16 cellular contexts compared by ENCODE assay signal in genomic region chr15:44207643-44208042, GRCh38. TPM values are rescaled to one million over a fixed set of nuclear protein-coding genes. Genes with fewer than 3 reads are reported as not detected.
DNase-seq lines count a peak whose midpoint lies in the region; ATAC-seq, FAIRE-seq and TF ChIP-seq lines count a peak whose summit lies in the region.
"Had no signal": no experiment of that assay in that cellular context is flagged by ENCODE, and none has a peak within 500 bp of the region (broad histone marks: within the 10 kb centered on the region; RNA-seq: fewer than 3 reads in every experiment).

No MANE protein-coding gene starts in this region.

- H3K27ac Mint-ChIP-seq in Caco-2 (ENCODE audit: unreplicated experiment), result no peak overlapping the region
- H3K27ac Mint-ChIP-seq in CD4-positive, alpha-beta T cell, result no peak overlapping the region
- H3K27ac Mint-ChIP-seq: CD4-positive, CD25-positive, alpha-beta regulatory T cell; immature natural killer cell had no signal

- no peaks in the 10 kb centered on the region for H3K27me3 Mint-ChIP-seq in Caco-2 (ENCODE audit: insufficient read depth, unreplicated experiment)
- H3K27me3 Mint-ChIP-seq in CD4-positive, alpha-beta T cell, result peaks cover 20% of the 10 kb centered on the region

- no peaks in the 10 kb centered on the region for H3K9me3 Mint-ChIP-seq in Caco-2 (ENCODE audit: unreplicated experiment)
- H3K9me3 Mint-ChIP-seq in CD4-positive, alpha-beta T cell, result no peaks in the 10 kb centered on the region
- H3K9me3 Mint-ChIP-seq: CD4-positive, CD25-positive, alpha-beta regulatory T cell; immature natural killer cell had no signal

- no peak overlapping the region for H3K4me3 Mint-ChIP-seq in Caco-2 (ENCODE audit: unreplicated experiment)
- H3K4me3 Mint-ChIP-seq in CD4-positive, alpha-beta T cell, result no peak overlapping the region
- H3K4me3 Mint-ChIP-seq: CD4-positive, CD25-positive, alpha-beta regulatory T cell; immature natural killer cell had no signal

- intact Hi-C loops in Caco-2 (cut with micrococcal nuclease; ENCODE audit: unreplicated experiment), result no loop called here
- intact Hi-C loops in CD4-positive, alpha-beta T cell (cut with DNase I, micrococcal nuclease), result no loop called here

- FAIRE-seq in GM19239 (lab: Jason Lieb, UNC), result no peak

- DNase-seq in AG20443 (ENCODE audit: low spot score) (peak; percentile 61), M059J (ENCODE audit: low read depth) (peak; percentile 87), cardiac fibroblast (ENCODE audit: low read depth in 2 of 2) (peak; percentile 71 to 81), myocyte (ENCODE audit: low read depth) (peak; percentile 55), GM19239 (ENCODE audit: insufficient read length, low spot score) (no peak), Caco-2 (no peak)
- no peak for DNase-seq in CD4-positive, alpha-beta T cell
- DNase-seq: activated CD4-positive, alpha-beta T cell treated with anti-CD3 and anti-CD28 coated beads, Interleukin-2, amount 50 U/mL, for 1 hour; CD4-positive, CD25-positive, alpha-beta regulatory T cell; erythroblast; immature natural killer cell; retina; stimulated activated CD4-positive, alpha-beta T cell treated with anti-CD3 and anti-CD28 coated beads, Interleukin-4, amount 100 ng/mL, for 1 hour; stimulated activated naive CD4-positive, alpha-beta T cell had no signal

- peaks cover 5% of the 10 kb centered on the region; the same call in 1 of the 2 replicates for H3K4me1 ChIP-seq in Caco-2

- H3K27ac ChIP-seq in CD4-positive, alpha-beta T cell (ENCODE audit: low read depth, low read length), result no peak overlapping the region

- no peaks in the 10 kb centered on the region for H3K9me3 ChIP-seq in Caco-2
- H3K9me3 ChIP-seq in CD4-positive, alpha-beta T cell (ENCODE audit: control insufficient read depth, low read length), result no peaks in the 10 kb centered on the region

- H3K36me3 Mint-ChIP-seq in Caco-2 (ENCODE audit: insufficient read depth, unreplicated experiment), result no peaks in the 10 kb centered on the region
- no peaks in the 10 kb centered on the region for H3K36me3 Mint-ChIP-seq in CD4-positive, alpha-beta T cell (ENCODE audit: low read depth)
- H3K36me3 Mint-ChIP-seq: CD4-positive, CD25-positive, alpha-beta regulatory T cell; immature natural killer cell had no signal

- no peak for ATAC-seq in CD4-positive, alpha-beta T cell (ENCODE audit: poor library complexity)
- no peak for ATAC-seq in activated CD4-positive, CD25-positive, alpha-beta regulatory T cell treated with anti-CD3 and anti-CD28 coated beads, Interleukin-2, amount 50 U/mL, for 24 hours

- POLR2A ChIA-PET in Caco-2 (lab: Charles Lee), result interaction anchor here (0.6 kb wide), 1 partner anchor 16 kb away, joined by 6 read pairs; no protein-coding TSS in a partner anchor
- POLR2A ChIA-PET in CD4-positive, alpha-beta T cell (lab: Charles Lee), result no interaction called here

- BruUV-seq in Caco-2 (replicated peaks; lab: Mats Ljungman, UMichigan), result no TSS peak

- CTCF ChIA-PET in Caco-2 (lab: Charles Lee), result no interaction called here
- CTCF ChIA-PET in CD4-positive, alpha-beta T cell (lab: Charles Lee), result interaction anchor here (0.7 kb wide), 1 partner anchor 391 kb away, joined by 4 read pairs; no protein-coding TSS in a partner anchor

- H3K4me3 ChIP-seq in cardiac fibroblast (replicated peaks in 1 of 2; ENCODE audit: low read depth in 2 of 2, low read length in 2 of 2) (no peak overlapping the region), Caco-2 (ENCODE audit: low read depth, low read length) (no peak overlapping the region)

- no peak for TF ChIP-seq CTCF in cardiac fibroblast (IDR thresholded peaks at IDR 0.05; ENCODE audit: low read depth, low read length)
- no peak for TF ChIP-seq CTCF in Caco-2 (IDR thresholded peaks at IDR 0.05; ENCODE audit: insufficient read depth in 1 of 2, low read depth in 1 of 2, low read length in 1 of 2, severe bottlenecking in 1 of 2, unreplicated experiment in 1 of 2)
- no peak for TF ChIP-seq CTCF in CD4-positive, alpha-beta T cell (IDR thresholded peaks at IDR 0.05)

- H3K4me1 Mint-ChIP-seq in Caco-2 (ENCODE audit: low read depth, unreplicated experiment), result no peaks in the 10 kb centered on the region
- no peaks in the 10 kb centered on the region for H3K4me1 Mint-ChIP-seq in CD4-positive, alpha-beta T cell (ENCODE audit: low read depth)
- H3K4me1 Mint-ChIP-seq: CD4-positive, CD25-positive, alpha-beta regulatory T cell; immature natural killer cell had no signal

- no peaks in the 10 kb centered on the region for H3K27me3 ChIP-seq in Caco-2 (replicated peaks; ENCODE audit: control insufficient read depth, insufficient read depth, low read length)
- H3K27me3 ChIP-seq in CD4-positive, alpha-beta T cell (ENCODE audit: control insufficient read depth, insufficient read depth, low read length), result peaks cover 23% of the 10 kb centered on the region

- H3K36me3 ChIP-seq in Caco-2 (ENCODE audit: control insufficient read depth, insufficient read depth, low read length), result no peaks in the 10 kb centered on the region

RNA-seq across cellular contexts. Expression of gene FRMD5, which starts 12.6 kb away (rescaled TPM):
- 4.1 and 9.7 TPM in 2 replicates for total RNA-seq in M059J (2014; rRNA removed; shearing (Covaris generic))
- total RNA-seq in myocyte (2.2 TPM in 2 replicates), Caco-2 (2022) (17.4 and 19.5 TPM in 2 replicates)
- polyA plus RNA-seq in myocyte (2012), result 1.3 TPM
- not detected for total RNA-seq in CD4-positive, alpha-beta T cell
- total RNA-seq: CD4-positive, CD25-positive, alpha-beta regulatory T cell; T-helper 1 cell treated with Interleukin-12 subunit alpha and Interleukin-12 subunit beta and Interleukin-4 antibody, amounts not matched to agents 30 ng/mL and 1 ng/mL, for 36 hours had no signal

Comparison
In these comparisons a context has a peak if more than half of its experiments do, and no peak if none do; other contexts are left out.
1. DNase-seq: peak in AG20443 (single experiment), M059J (single experiment), cardiac fibroblast (2 of 2) and myocyte (single experiment); none in GM19239 (single experiment), Caco-2 (0 of 2) and CD4-positive, alpha-beta T cell (0 of 10).